ENCODE assay signal across 1 cellular context in the genomic region with DNA sequence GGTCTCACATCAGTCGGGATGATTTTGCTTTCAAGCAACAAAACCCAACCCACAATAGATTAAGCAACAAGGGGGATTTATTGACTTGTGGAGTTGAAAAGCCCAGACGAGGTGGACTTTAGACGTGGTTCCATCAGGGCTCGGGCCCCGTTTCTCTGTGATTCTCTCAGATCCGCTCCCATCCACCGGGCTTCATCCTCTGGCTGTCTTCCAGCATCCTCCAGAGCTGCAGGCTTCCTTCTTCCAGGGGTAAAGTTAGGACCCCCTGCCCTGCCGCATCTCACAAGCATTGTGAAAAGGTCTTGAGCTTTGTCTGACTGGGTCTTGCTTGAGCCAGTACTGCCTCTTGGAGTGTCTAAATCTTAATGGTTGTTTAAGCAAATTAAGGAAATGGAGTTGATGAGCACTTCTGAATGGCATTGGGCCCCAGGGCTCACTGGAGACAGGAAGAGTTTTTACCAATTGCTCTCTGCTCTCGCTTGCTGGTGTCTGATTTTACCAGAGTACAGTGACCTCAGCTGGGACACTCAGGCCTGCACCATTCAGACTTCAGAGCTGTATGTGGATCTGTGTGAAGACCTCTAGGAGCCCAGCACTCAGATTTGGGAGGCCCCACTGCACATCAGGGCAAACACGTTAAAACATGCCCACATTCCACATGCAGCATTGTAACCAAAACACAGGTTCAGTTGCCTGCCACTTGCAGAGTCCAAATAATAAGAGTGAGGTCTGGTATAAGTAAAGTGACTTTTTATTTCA.
TF ChIP-seq lines count a peak whose summit lies in the region.

No MANE protein-coding gene starts in this region.

TF ChIP-seq in GM23338, 12 proteins besides CTCF, POLR2A, EP300 and RAD21:
- TF ChIP-seq CREB1 (CRISPR knock-in tag; IDR thresholded peaks at IDR 0.05; ENCODE audit: low read depth) (no peak), EZH2phosphoT487 (IDR thresholded peaks at IDR 0.05; ENCODE audit: unreplicated experiment) (no peak)
- TF ChIP-seq, protein P1, sequence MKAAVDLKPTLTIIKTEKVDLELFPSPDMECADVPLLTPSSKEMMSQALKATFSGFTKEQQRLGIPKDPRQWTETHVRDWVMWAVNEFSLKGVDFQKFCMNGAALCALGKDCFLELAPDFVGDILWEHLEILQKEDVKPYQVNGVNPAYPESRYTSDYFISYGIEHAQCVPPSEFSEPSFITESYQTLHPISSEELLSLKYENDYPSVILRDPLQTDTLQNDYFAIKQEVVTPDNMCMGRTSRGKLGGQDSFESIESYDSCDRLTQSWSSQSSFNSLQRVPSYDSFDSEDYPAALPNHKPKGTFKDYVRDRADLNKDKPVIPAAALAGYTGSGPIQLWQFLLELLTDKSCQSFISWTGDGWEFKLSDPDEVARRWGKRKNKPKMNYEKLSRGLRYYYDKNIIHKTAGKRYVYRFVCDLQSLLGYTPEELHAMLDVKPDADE (IDR thresholded peaks at IDR 0.05) = no peak
TF ChIP-seq in GM23338: peak in this region for 0.
